ENCODE assay signal across 8 cellular contexts in the genomic region with DNA sequence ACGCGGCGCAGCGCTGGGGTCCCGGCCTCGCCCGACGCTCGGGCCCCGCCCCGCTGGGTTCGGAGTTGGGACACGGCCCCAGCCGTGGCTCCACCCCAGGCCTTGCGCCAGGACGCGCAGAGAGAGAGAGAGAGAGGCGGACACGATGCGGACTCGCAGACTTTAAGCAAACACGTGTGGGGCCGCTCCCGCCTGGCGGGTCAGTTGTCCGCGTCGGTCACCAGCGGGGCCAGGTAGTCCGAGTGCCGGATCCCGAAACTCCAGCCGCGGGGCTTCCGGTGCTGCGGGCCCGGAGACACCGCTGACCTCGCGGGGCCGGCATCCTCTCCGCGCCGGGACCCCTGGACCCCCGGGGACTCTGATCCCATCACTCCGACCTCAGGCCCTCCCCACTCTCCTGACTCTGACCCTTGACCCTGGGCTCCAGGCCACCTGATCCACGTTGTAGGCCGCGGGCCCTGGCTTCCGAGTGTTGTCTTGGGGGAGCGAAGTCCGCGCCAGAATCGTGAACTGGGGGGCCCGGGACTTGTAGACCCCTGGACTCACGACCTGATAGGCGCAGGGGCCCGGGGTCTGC. TPM values are rescaled to one million over a fixed set of nuclear protein-coding genes. Genes with fewer than 3 reads are reported as not detected.
DNase-seq lines count a peak whose midpoint lies in the region; ATAC-seq, FAIRE-seq and TF ChIP-seq lines count a peak whose summit lies in the region.

No MANE protein-coding gene starts in this region.

- H3K4me3 Mint-ChIP-seq in CD14-positive monocyte, result peak overlapping the region; percentile 90 to 93

- peak overlapping the region; percentile 28 for H2AFZ ChIP-seq in GM12878 (ENCODE audit: control insufficient read depth, low read depth, low read length)

- SMC1A ChIA-PET in GM12878 (lab: Charles Lee; ENCODE audit: uncharacterized antibody, unreplicated experiment), result interaction anchor here (1.9 to 5.8 kb wide), 3 partner anchors 10 to 22 kb away, joined by 5 to 58 read pairs (median 18); a partner anchor contains a TSS

- H3K4me3 ChIP-seq in GM12878 (peak overlapping the region; percentile 78), spleen (peak overlapping the region; percentile 50 to 97 (median 64))

- H3K9ac ChIP-seq in GM12878 (ENCODE audit: control insufficient read depth, insufficient read depth, low read length), result peak overlapping the region; percentile 100

- peak overlapping the region; percentile 100 for H3K27ac ChIP-seq in GM12878 (ENCODE audit: control insufficient read depth, insufficient read depth)
- H3K27ac ChIP-seq in spleen, result peak overlapping the region; percentile 97 to 100 (median 99)

- no peaks in the 10 kb centered on the region for H4K20me1 ChIP-seq in GM12878 (ENCODE audit: control insufficient read depth, insufficient read depth)

- H3K27me3 Mint-ChIP-seq in CD14-positive monocyte (ENCODE audit: low read depth in 3 of 3), result no peaks in the 10 kb centered on the region

- POLR2A ChIA-PET in GM12878 (lab: Charles Lee), result interaction anchor here (1.0 to 6.5 kb wide), 9 partner anchors 8 to 90 kb away, joined by 3 to 232 read pairs (median 6); a partner anchor contains a TSS

- CTCF ChIA-PET in GM12878 (lab: Yijun Ruan, JAX), result interaction anchor here (0.7 to 2.4 kb wide), 3 partner anchors 10 to 91 kb away, joined by 4 to 12 read pairs (median 6); no protein-coding TSS in a partner anchor

- H3K36me3 ChIP-seq in GM12878 (ENCODE audit: control insufficient read depth in 2 of 2, insufficient read depth in 2 of 2, low read length in 1 of 2), result no peaks in the 10 kb centered on the region; a peak in 3 of 4 replicates
- peaks cover 0 to 18% (median 0%) of the 10 kb centered on the region in 6 donors for H3K36me3 ChIP-seq in spleen

- H3K27me3 ChIP-seq in GM12878 (replicated peaks in 1 of 2; ENCODE audit: control insufficient read depth in 2 of 2, insufficient read depth in 2 of 2, low read length in 1 of 2) (no peaks in the 10 kb centered on the region), spleen (replicated peaks in 1 of 7) (no peaks in the 10 kb centered on the region)

- in situ Hi-C loops in GM12878 (cut with MboI), result loop anchor here (10.0 kb wide), 1 partner anchor 566 kb away; a partner anchor contains a TSS

- H3K4me2 ChIP-seq in GM12878 (ENCODE audit: control insufficient read depth, insufficient read depth), result peak overlapping the region; percentile 71

- no peak for TF ChIP-seq EP300 in GM12878 (IDR thresholded peaks at IDR 0.05; ENCODE audit: borderline replicate concordance in 1 of 2, control insufficient read depth in 1 of 2, low read depth in 2 of 2, low read length in 2 of 2)

- peak; percentile 87 for DNase-seq in CD14-positive monocyte (ENCODE audit: low spot score)
- peak; percentile 85 for DNase-seq in NOMO-1 treated with dmso at 0.1 percent for 144 hours (lab: John Stamatoyannopoulos, UW; ENCODE audit: unreplicated experiment)
- no peak for DNase-seq in GM12878 (ENCODE audit: low read depth, low spot score)
- DNase-seq in iPS-NIHi7 (ENCODE audit: extremely low spot score), result peak; percentile 8
- DNase-seq in spleen, result peak; percentile 97
- DNase-seq in DMS114 treated with DMSO at 0.1 percent for 48 hours (lab: John Stamatoyannopoulos, UW; ENCODE audit: unreplicated experiment), result no peak
- no peak for DNase-seq in NCI-H1930 (lab: John Stamatoyannopoulos, UW)

- H3K27ac Mint-ChIP-seq in CD14-positive monocyte, result peak overlapping the region; percentile 99 to 100 (median 99)

- H3K79me2 ChIP-seq in GM12878 (ENCODE audit: control insufficient read depth, insufficient read depth, low read length), result peaks cover 61% of the 10 kb centered on the region

- no peaks in the 10 kb centered on the region for H3K9me3 ChIP-seq in GM12878 (replicated peaks; ENCODE audit: control insufficient read depth, insufficient read depth, low read length)
- H3K9me3 ChIP-seq in spleen, result no peaks in the 10 kb centered on the region

- TF ChIP-seq CTCF in CD14-positive monocyte (IDR thresholded peaks at IDR 0.05) (no peak), GM12878 (IDR thresholded peaks at IDR 0.05 in 2 of 3, conservative IDR thresholded peaks at IDR 0.05 in 1 of 3; ENCODE audit: control insufficient read depth in 2 of 3, extremely low read depth in 1 of 3, insufficient read depth in 1 of 3, low read depth in 3 of 3, low read length in 3 of 3) (no peak), spleen (IDR thresholded peaks at IDR 0.05 in 8 of 11, conservative IDR thresholded peaks at IDR 0.05 in 3 of 11) (peak in 1 of 11 experiments; percentile 13)

- H3K9me3 Mint-ChIP-seq in CD14-positive monocyte, result no peaks in the 10 kb centered on the region

- no TSS peak for BruUV-seq in GM12878 (replicated peaks; lab: Mats Ljungman, UMichigan)

- TF ChIP-seq RAD21 in GM12878 (IDR thresholded peaks at IDR 0.05; ENCODE audit: insufficient read depth, low read depth, low read length), result no peak

- FAIRE-seq in GM12878 (lab: Jason Lieb, UNC), result no peak

- peaks cover 50% of the 10 kb centered on the region for H3K4me1 Mint-ChIP-seq in CD14-positive monocyte

- H3K36me3 Mint-ChIP-seq in CD14-positive monocyte, result peaks cover 23 to 25% of the 10 kb centered on the region in 2 donors

- under 1% methylated on average over 54 of the region's 58 CpGs for WGBS in GM12878 (ENCODE audit: insufficient coverage, insufficient replicate concordance, low lambda C conversion rate, missing lambda C conversion rate)
- 0 to 1% (median 1%) methylated on average over 13 to 58 of the region's 58 CpGs for WGBS in spleen, 5 donors

- H3K4me1 ChIP-seq in GM12878 (ENCODE audit: control insufficient read depth, insufficient read depth, low read length) (peaks cover 35% of the 10 kb centered on the region), spleen (peaks cover 20 to 96% (median 77%) of the 10 kb centered on the region in 6 donors)

- peak; percentile 7 for ATAC-seq in GM19452 (IDR thresholded peaks at IDR 0.05; ENCODE audit: unreplicated experiment)
- peak; percentile 41 for ATAC-seq in GM12878

- TF ChIP-seq POLR2A in GM12878 (IDR thresholded peaks at IDR 0.05; ENCODE audit: low read depth, low read length) (no peak), spleen (IDR thresholded peaks at IDR 0.05) (peak; percentile 13 to 63 (median 46))

- intact Hi-C loops in CD14-positive monocyte (cut with micrococcal nuclease), result loop anchor here (1.0 to 10.0 kb wide), 4 partner anchors 12 to 596 kb away; a partner anchor contains a TSS
- intact Hi-C loops in GM12878 (cut with micrococcal nuclease; ENCODE audit: unreplicated experiment), result no loop called here
- intact Hi-C loops in spleen (cut with DNase I; ENCODE audit: low total_unique reads), result no loop called here

- RAD21 ChIA-PET in GM12878 (lab: Charles Lee; ENCODE audit: unreplicated experiment), result interaction anchor here (1.0 to 6.3 kb wide), 3 partner anchors 10 to 91 kb away, joined by 6 to 106 read pairs (median 14); a partner anchor contains a TSS

RNA-seq across cellular contexts. Expression of a gene that starts 0.6 kb away (rescaled TPM):
- polyA plus RNA-seq in CD14-positive monocyte, result 100 to 1,000 TPM; 787 to 955 TPM
- total RNA-seq in GM12878 (2013; cell fraction: nucleolus; rRNA removed), result 57.1 and 63.5 TPM in 2 replicates
- total RNA-seq in GM12878 (2014; rRNA removed), result 39.8 and 40.8 TPM in 2 replicates
- total RNA-seq in GM12878 (2014; rRNA removed; fragmentation: Illumina TruSeq; extraction: Trizol), result 8.9 and 9.8 TPM in 2 replicates
- total RNA-seq in GM12878 (2021), result 53.2 and 53.9 TPM in 2 replicates
- 9.5 TPM for polyA plus RNA-seq in GM12878 (2011; ENCODE audit: low read depth)
- 8.8 and 21.0 TPM in 2 replicates for polyA plus RNA-seq in GM12878 (2011; rRNA removed)
- polyA plus RNA-seq in GM12878 (2011; cell fraction: cytosol; rRNA removed), result 29.5 and 58.9 TPM in 2 replicates
- polyA plus RNA-seq in GM12878 (2011; cell fraction: nucleus; rRNA removed), result 283 and 296 TPM in 2 replicates
- polyA plus RNA-seq in GM12878 (2012), result 32.9 and 38.1 TPM in 2 replicates
- 3.0 and 5.6 TPM in 2 replicates for polyA plus RNA-seq in GM12878 (2014; fragmentation: Illumina TruSeq; extraction: Trizol)
- under 1 TPM; 0.42 to 0.91 TPM for polyA plus RNA-seq in GM12878 (2014; fragmentation: Nextera tagmentation; extraction: Ambion mirVana)
- polyA plus RNA-seq in GM12878 (2014; rRNA removed), result 55.7 and 57.8 TPM in 2 replicates
- 10 to 100 TPM; 28.3 to 37.7 TPM for polyA plus RNA-seq in GM12878 (2016; fragmentation: Nextera tagmentation; extraction: Ambion mirVana)
- 12.4 and 23.6 TPM in 2 replicates for polyA minus RNA-seq in GM12878 (2011; rRNA and poly(A)+ RNA removed)
- 11.2 and 12.8 TPM in 2 replicates for polyA minus RNA-seq in GM12878 (2011; cell fraction: cytosol; rRNA and poly(A)+ RNA removed)
- 22.4 and 35.5 TPM in 2 replicates for polyA minus RNA-seq in GM12878 (2011; cell fraction: nucleus; rRNA and poly(A)+ RNA removed)
- 100 to 1,000 TPM in 6 of 7 donors, 10 to 100 TPM in 1; 73.7 to 284 (median 152) TPM for total RNA-seq in spleen
- polyA plus RNA-seq in spleen, result 100 to 1,000 TPM in 1 of 3 donors, 10 to 100 TPM in 2; 88.3 to 166 (median 92.3) TPM

RNA-seq across cellular contexts. Expression of a gene that starts 5.0 kb away (rescaled TPM):
- 10 to 100 TPM; 39.5 to 69.6 TPM for polyA plus RNA-seq in CD14-positive monocyte
- not detected in 2 replicates for total RNA-seq in GM12878 (2013; cell fraction: nucleolus; rRNA removed)
- total RNA-seq in GM12878 (2014; rRNA removed), result 2.8 and 4.4 TPM in 2 replicates
- total RNA-seq in GM12878 (2014; rRNA removed; fragmentation: Illumina TruSeq; extraction: Trizol), result 0.32 and 0.36 TPM in 2 replicates
- 6.4 and 16.0 TPM in 2 replicates for total RNA-seq in GM12878 (2021)
- polyA plus RNA-seq in GM12878 (2011; ENCODE audit: low read depth), result 5.6 TPM
- polyA plus RNA-seq in GM12878 (2011; rRNA removed), result 2.0 and 2.2 TPM in 2 replicates
- polyA plus RNA-seq in GM12878 (2011; cell fraction: cytosol; rRNA removed), result 8.5 and 9.4 TPM in 2 replicates
- 10.9 and 11.6 TPM in 2 replicates for polyA plus RNA-seq in GM12878 (2011; cell fraction: nucleus; rRNA removed)
- polyA plus RNA-seq in GM12878 (2012), result 4.7 and 8.2 TPM in 2 replicates
- polyA plus RNA-seq in GM12878 (2014; fragmentation: Illumina TruSeq; extraction: Trizol), result 0.18 TPM in 1 of 2 replicates, not detected in the other
- 1 to 10 TPM in 1 of 2 experiments, not detected in 1; 1.0 TPM for polyA plus RNA-seq in GM12878 (2014; fragmentation: Nextera tagmentation; extraction: Ambion mirVana)
- 2.4 and 7.1 TPM in 2 replicates for polyA plus RNA-seq in GM12878 (2014; rRNA removed)
- polyA plus RNA-seq in GM12878 (2016; fragmentation: Nextera tagmentation; extraction: Ambion mirVana), result 10 to 100 TPM; 14.0 to 16.0 TPM
- 2.0 TPM in 1 of 2 replicates, not detected in the other for polyA minus RNA-seq in GM12878 (2011; rRNA and poly(A)+ RNA removed)
- 4.2 TPM in 1 of 2 replicates, not detected in the other for polyA minus RNA-seq in GM12878 (2011; cell fraction: cytosol; rRNA and poly(A)+ RNA removed)
- not detected in 2 replicates for polyA minus RNA-seq in GM12878 (2011; cell fraction: nucleus; rRNA and poly(A)+ RNA removed)
- 1 to 10 TPM in 6 of 7 donors, not detected in 1; 1.2 to 7.4 (median 5.0) TPM for total RNA-seq in spleen
- 10 to 100 TPM in 2 of 3 donors, 1 to 10 TPM in 1; 4.4 to 12.7 (median 12.0) TPM for polyA plus RNA-seq in spleen

RNA-seq across cellular contexts. Expression of a gene that starts 15.3 kb away (rescaled TPM):
- 1 to 10 TPM in 1 of 2 donors, under 1 TPM in 1; 0.88 to 4.3 TPM for polyA plus RNA-seq in CD14-positive monocyte
- 2.3 and 2.6 TPM in 2 replicates for total RNA-seq in GM12878 (2013; cell fraction: nucleolus; rRNA removed)
- 1.3 and 1.5 TPM in 2 replicates for total RNA-seq in GM12878 (2014; rRNA removed)
- total RNA-seq in GM12878 (2014; rRNA removed; fragmentation: Illumina TruSeq; extraction: Trizol), result 0.32 and 0.63 TPM in 2 replicates
- 1.1 and 1.7 TPM in 2 replicates for total RNA-seq in GM12878 (2021)
- polyA plus RNA-seq in GM12878 (2011; ENCODE audit: low read depth), result 0.26 TPM
- polyA plus RNA-seq in GM12878 (2011; rRNA removed), result not detected in 2 replicates
- polyA plus RNA-seq in GM12878 (2011; cell fraction: cytosol; rRNA removed), result 0.01 and 0.03 TPM in 2 replicates
- 0.03 and 0.04 TPM in 2 replicates for polyA plus RNA-seq in GM12878 (2011; cell fraction: nucleus; rRNA removed)
- polyA plus RNA-seq in GM12878 (2012), result 1.5 and 1.9 TPM in 2 replicates
- 0.59 and 0.65 TPM in 2 replicates for polyA plus RNA-seq in GM12878 (2014; fragmentation: Illumina TruSeq; extraction: Trizol)
- under 1 TPM in 1 of 2 experiments, not detected in 1; 0.05 TPM for polyA plus RNA-seq in GM12878 (2014; fragmentation: Nextera tagmentation; extraction: Ambion mirVana)
- 1.8 and 2.2 TPM in 2 replicates for polyA plus RNA-seq in GM12878 (2014; rRNA removed)
- 1 to 10 TPM in 1 of 2 experiments, under 1 TPM in 1; 0.72 to 1.1 TPM for polyA plus RNA-seq in GM12878 (2016; fragmentation: Nextera tagmentation; extraction: Ambion mirVana)
- not detected in 2 replicates for polyA minus RNA-seq in GM12878 (2011; rRNA and poly(A)+ RNA removed)
- 0.31 TPM in 1 of 2 replicates, not detected in the other for polyA minus RNA-seq in GM12878 (2011; cell fraction: cytosol; rRNA and poly(A)+ RNA removed)
- 0.10 TPM in 1 of 2 replicates, not detected in the other for polyA minus RNA-seq in GM12878 (2011; cell fraction: nucleus; rRNA and poly(A)+ RNA removed)
- 1 to 10 TPM; 2.6 to 5.0 (median 3.4) TPM for total RNA-seq in spleen
- 1 to 10 TPM; 2.6 to 3.8 (median 3.5) TPM for polyA plus RNA-seq in spleen

RNA-seq across cellular contexts. Expression of a gene that starts 22.3 kb away (rescaled TPM):
- polyA plus RNA-seq in CD14-positive monocyte (10 to 100 TPM; 12.5 to 18.1 TPM), GM12878 (2011; rRNA removed) (18.4 and 31.9 TPM in 2 replicates), GM12878 (2014; fragmentation: Illumina TruSeq; extraction: Trizol) (22.7 and 36.9 TPM in 2 replicates), GM12878 (2014; fragmentation: Nextera tagmentation; extraction: Ambion mirVana) (10 to 100 TPM in 1 of 2 experiments, 1 to 10 TPM in 1; 5.0 to 16.9 TPM), GM12878 (2014; rRNA removed) (80.3 and 84.2 TPM in 2 replicates), GM12878 (2016; fragmentation: Nextera tagmentation; extraction: Ambion mirVana) (10 to 100 TPM; 81.7 to 85.8 TPM), spleen (10 to 100 TPM; 31.4 to 43.1 (median 35.0) TPM)
- 43.3 and 47.4 TPM in 2 replicates for total RNA-seq in GM12878 (2013; cell fraction: nucleolus; rRNA removed)
- total RNA-seq in GM12878 (2014; rRNA removed) (78.5 and 86.1 TPM in 2 replicates), GM12878 (2014; rRNA removed; fragmentation: Illumina TruSeq; extraction: Trizol) (33.9 and 39.4 TPM in 2 replicates), GM12878 (2021) (99.8 and 110 TPM in 2 replicates), spleen (10 to 100 TPM; 33.9 to 48.0 (median 38.1) TPM)
- polyA plus RNA-seq in GM12878 (2011; ENCODE audit: low read depth), result 19.5 TPM
- 52.9 and 83.1 TPM in 2 replicates for polyA plus RNA-seq in GM12878 (2011; cell fraction: cytosol; rRNA removed)
- 135 and 170 TPM in 2 replicates for polyA plus RNA-seq in GM12878 (2011; cell fraction: nucleus; rRNA removed)
- polyA plus RNA-seq in GM12878 (2012), result 46.8 and 48.7 TPM in 2 replicates
- 26.8 and 64.7 TPM in 2 replicates for polyA minus RNA-seq in GM12878 (2011; rRNA and poly(A)+ RNA removed)
- 31.8 and 32.3 TPM in 2 replicates for polyA minus RNA-seq in GM12878 (2011; cell fraction: cytosol; rRNA and poly(A)+ RNA removed)
- polyA minus RNA-seq in GM12878 (2011; cell fraction: nucleus; rRNA and poly(A)+ RNA removed), result 26.2 and 40.9 TPM in 2 replicates

RNA-seq across cellular contexts. Expression of a gene that starts 22.9 kb away (rescaled TPM):
- polyA plus RNA-seq in CD14-positive monocyte (10 to 100 TPM; 15.0 to 16.6 TPM), GM12878 (2011; rRNA removed) (2.3 and 7.6 TPM in 2 replicates), GM12878 (2014; fragmentation: Illumina TruSeq; extraction: Trizol) (0.44 and 3.4 TPM in 2 replicates), GM12878 (2014; fragmentation: Nextera tagmentation; extraction: Ambion mirVana) (under 1 TPM; 0.08 to 0.55 TPM), GM12878 (2014; rRNA removed) (49.4 and 61.2 TPM in 2 replicates), GM12878 (2016; fragmentation: Nextera tagmentation; extraction: Ambion mirVana) (10 to 100 TPM; 36.2 to 39.5 TPM), spleen (10 to 100 TPM; 36.6 to 71.2 (median 45.0) TPM)
- total RNA-seq in GM12878 (2013; cell fraction: nucleolus; rRNA removed), result 34.3 and 36.8 TPM in 2 replicates
- total RNA-seq in GM12878 (2014; rRNA removed) (32.2 and 34.9 TPM in 2 replicates), GM12878 (2014; rRNA removed; fragmentation: Illumina TruSeq; extraction: Trizol) (5.5 and 5.7 TPM in 2 replicates), GM12878 (2021) (54.7 and 57.5 TPM in 2 replicates), spleen (10 to 100 TPM; 62.5 to 81.1 (median 72.2) TPM)
- 10.2 TPM for polyA plus RNA-seq in GM12878 (2011; ENCODE audit: low read depth)
- 15.1 and 25.7 TPM in 2 replicates for polyA plus RNA-seq in GM12878 (2011; cell fraction: cytosol; rRNA removed)
- polyA plus RNA-seq in GM12878 (2011; cell fraction: nucleus; rRNA removed), result 221 and 276 TPM in 2 replicates
- 30.4 and 36.1 TPM in 2 replicates for polyA plus RNA-seq in GM12878 (2012)
- polyA minus RNA-seq in GM12878 (2011; rRNA and poly(A)+ RNA removed), result 9.9 and 19.8 TPM in 2 replicates
- 12.6 and 15.1 TPM in 2 replicates for polyA minus RNA-seq in GM12878 (2011; cell fraction: cytosol; rRNA and poly(A)+ RNA removed)
- 37.8 and 63.0 TPM in 2 replicates for polyA minus RNA-seq in GM12878 (2011; cell fraction: nucleus; rRNA and poly(A)+ RNA removed)

Comparison
In these comparisons a context has a peak if more than half of its experiments do, and no peak if none do; other contexts are left out.
1. DNase-seq: peak in CD14-positive monocyte (single experiment), NOMO-1 treated with dmso at 0.1 percent for 144 hours (single experiment), iPS-NIHi7 (single experiment) and spleen (single experiment); none in GM12878 (single experiment), DMS114 treated with DMSO at 0.1 percent for 48 hours (single experiment) and NCI-H1930 (0 of 2).
2. intact Hi-C loops: an anchor here in CD14-positive monocyte (1.0 to 10.0 kb wide); none called in GM12878 and spleen.